Comparison of ENCODE assay signal across 8 cellular contexts in the genomic region with DNA sequence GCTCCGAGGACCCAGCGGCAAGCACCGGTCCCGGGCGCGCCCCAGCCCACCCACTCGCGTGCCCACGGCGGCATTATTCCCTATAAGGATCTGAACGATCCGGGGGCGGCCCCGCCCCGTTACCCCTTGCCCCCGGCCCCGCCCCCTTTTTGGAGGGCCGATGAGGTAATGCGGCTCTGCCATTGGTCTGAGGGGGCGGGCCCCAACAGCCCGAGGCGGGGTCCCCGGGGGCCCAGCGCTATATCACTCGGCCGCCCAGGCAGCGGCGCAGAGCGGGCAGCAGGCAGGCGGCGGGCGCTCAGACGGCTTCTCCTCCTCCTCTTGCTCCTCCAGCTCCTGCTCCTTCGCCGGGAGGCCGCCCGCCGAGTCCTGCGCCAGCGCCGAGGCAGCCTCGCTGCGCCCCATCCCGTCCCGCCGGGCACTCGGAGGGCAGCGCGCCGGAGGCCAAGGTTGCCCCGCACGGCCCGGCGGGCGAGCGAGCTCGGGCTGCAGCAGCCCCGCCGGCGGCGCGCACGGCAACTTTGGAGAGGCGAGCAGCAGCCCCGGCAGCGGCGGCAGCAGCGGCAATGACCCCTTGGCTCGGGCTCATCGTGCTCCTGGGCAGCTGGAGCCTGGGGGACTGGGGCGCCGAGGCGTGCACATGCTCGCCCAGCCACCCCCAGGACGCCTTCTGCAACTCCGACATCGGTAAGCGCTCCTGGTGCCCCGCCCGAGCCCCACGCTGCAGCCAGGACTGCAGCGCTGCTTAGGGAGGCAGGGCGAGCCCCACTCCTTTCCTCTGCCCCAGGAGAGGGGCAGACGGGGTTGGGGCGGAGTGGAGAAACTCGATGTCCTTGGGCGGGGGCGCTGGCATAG. TPM values are rescaled to one million over a fixed set of nuclear protein-coding genes. Genes with fewer than 3 reads are reported as not detected.
A peak's percentile ranks its signal among the peaks of the same experiment; 100 is the strongest.
DNase-seq lines count a peak whose midpoint lies in the region; ATAC-seq and TF ChIP-seq lines count a peak whose summit lies in the region.

A gene (plus strand): TSS at position 270 of the 855 bp plus-strand sequence. CDS start 297 bp downstream, at position 567.

- DNase-seq in activated T-cell treated with anti-CD3 and anti-CD28 coated beads for 4 hours: peak; percentile 1
- no peak for DNase-seq in activated T-cell treated with anti-CD3 and anti-CD28 coated beads, Interleukin-2, amount 50 U/mL, for 1 hour
- DNase-seq in cardiac septum (ENCODE audit: low spot score): peak; percentile 91
- peak; percentile 74 for DNase-seq in omental fat pad (ENCODE audit: low spot score)
- no peak for DNase-seq in GM19240 (ENCODE audit: insufficient read length, low spot score)
- DNase-seq in activated effector memory CD4-positive, alpha-beta T cell treated with Interleukin-2 at 50 U/mL for 16 hours: no peak

- intact Hi-C loops in cardiac septum (cut with DNase I): loop anchor here (2.0 to 5.0 kb wide), 3 partner anchors 51 to 185 kb away; no protein-coding TSS in a partner anchor

- TF ChIP-seq CTCF in omental fat pad (IDR thresholded peaks at IDR 0.05): no peak

- 0 to 1% (median 1%) methylated on average over 78 to 88 of the region's 88 CpGs for WGBS in adipose tissue, 3 donors

- ATAC-seq in omental fat pad (ENCODE audit: low FRiP score): peak; percentile 81
- no peak for ATAC-seq in GM19324 (IDR thresholded peaks at IDR 0.05; ENCODE audit: low FRiP score, unreplicated experiment)

- H3K27ac ChIP-seq in adipose tissue (ENCODE audit: low read depth, low read length): peak within 1 kb of the TSS; percentile 88

RNA-seq across cellular contexts. Expression of the gene that starts here (rescaled TPM):
- 100 to 1,000 TPM in 2 of 3 donors, 10 to 100 TPM in 1; 46.5 to 305 (median 262) TPM for polyA plus RNA-seq in adipose tissue
- 116 TPM for total RNA-seq in cardiac septum
- 1,000 to 10,000 TPM in 1 of 4 donors, 100 to 1,000 TPM in 3; 561 to 1,580 (median 897) TPM for total RNA-seq in omental fat pad

Comparison
In these comparisons a context has a peak if more than half of its experiments do, and no peak if none do; other contexts are left out.
1. DNase-seq: peak in activated T-cell treated with anti-CD3 and anti-CD28 coated beads for 4 hours (single experiment), cardiac septum (single experiment) and omental fat pad (single experiment); none in activated T-cell treated with anti-CD3 and anti-CD28 coated beads, Interleukin-2, amount 50 U/mL, for 1 hour (single experiment), GM19240 (single experiment) and activated effector memory CD4-positive, alpha-beta T cell treated with Interleukin-2 at 50 U/mL for 16 hours (single experiment).